In genomic region chr7:102742002-102742771, GRCh38 we compare ENCODE assay signal across 2 cellular contexts.
TF ChIP-seq lines count a peak whose summit lies in the region.

No MANE protein-coding gene starts in this region.

TF ChIP-seq in GM12891, 5 proteins besides CTCF, POLR2A, EP300 and RAD21:
- TF ChIP-seq SPI1 (IDR thresholded peaks at IDR 0.05; ENCODE audit: low read depth, low read length) = peak; percentile 43

TF ChIP-seq in GM12878, 131 proteins besides CTCF, POLR2A, EP300 and RAD21:
- TF ChIP-seq SPI1 (IDR thresholded peaks at IDR 0.05; ENCODE audit: borderline replicate concordance, insufficient read depth, low read depth, low read length) = peak; percentile 53; the same call in 1 of the 2 replicates
